In genomic region chr18:76377359-76377756, GRCh38 we compare ENCODE assay signal across 8 cellular contexts.
"Had no signal": no experiment of that assay in that cellular context is flagged by ENCODE, and none has a peak within 500 bp of the region (broad histone marks: within the 10 kb centered on the region; RNA-seq: fewer than 3 reads in every experiment).

No MANE protein-coding gene starts in this region.

- H3K27me3 ChIP-seq: ascending aorta, dorsolateral prefrontal cortex, foreskin keratinocyte, tibial artery, vagina had no signal

- DNase-seq: foreskin keratinocyte, mesendoderm, T1000 had no signal

- H3K4me3 ChIP-seq: ascending aorta, dorsolateral prefrontal cortex, tibial artery, vagina had no signal

- ATAC-seq: foreskin keratinocyte had no signal

- H3K4me3 Mint-ChIP-seq: neural crest cell had no signal

- H3K27ac ChIP-seq: ascending aorta, dorsolateral prefrontal cortex, foreskin keratinocyte, tibial artery, vagina had no signal

- H3K4me1 ChIP-seq: ascending aorta, tibial artery had no signal

- H3K9me3 ChIP-seq: ascending aorta, tibial artery, vagina had no signal
